Comparison of ENCODE assay signal across 8 cellular contexts in the genomic region with DNA sequence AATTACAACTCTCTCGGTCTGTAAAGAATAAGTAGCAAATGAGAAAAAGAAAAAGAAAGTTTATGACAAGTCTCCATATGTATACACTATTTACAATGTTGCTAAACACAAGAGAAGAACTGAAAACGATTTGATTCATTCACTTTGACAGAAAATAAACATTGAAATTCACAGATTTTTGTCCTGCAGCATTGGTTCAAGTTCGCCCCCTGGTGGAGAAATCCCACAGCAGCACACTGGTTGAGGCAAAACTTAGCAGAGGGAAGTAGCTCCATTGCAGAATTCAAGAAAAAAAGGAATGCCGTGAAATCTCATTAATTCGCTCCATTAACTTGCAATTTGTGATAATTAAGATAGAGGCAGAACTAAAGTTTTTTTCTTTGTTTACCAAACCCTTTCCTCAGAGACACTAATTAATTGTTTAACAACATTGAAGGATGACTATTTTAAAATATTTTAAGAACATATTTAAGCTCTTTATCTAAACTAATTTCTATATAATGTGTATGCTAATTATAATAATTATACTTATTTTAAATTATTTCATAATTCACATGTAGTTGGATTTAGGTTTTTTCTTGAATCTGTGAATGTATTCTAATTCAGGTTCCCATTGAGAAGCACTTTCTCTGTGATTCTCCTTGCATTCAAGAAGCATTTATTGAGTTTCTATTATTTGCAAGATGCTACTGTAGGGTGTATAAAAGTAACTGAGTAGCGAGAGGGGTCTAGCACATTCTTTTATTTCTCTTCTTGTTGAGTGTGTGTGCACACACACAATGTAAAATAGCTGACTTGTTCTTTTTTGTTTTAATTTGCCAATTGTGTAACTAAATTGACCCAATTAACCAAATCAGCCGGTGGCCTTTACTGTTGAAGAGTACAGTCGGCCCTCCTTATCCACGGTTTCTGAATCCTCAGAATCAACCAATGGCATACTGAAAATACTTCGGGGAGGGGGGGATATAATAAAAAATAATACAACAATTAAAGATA.
DNase-seq lines count a peak whose midpoint lies in the region; ATAC-seq, FAIRE-seq and TF ChIP-seq lines count a peak whose summit lies in the region.

No MANE protein-coding gene starts in this region.

- H3K27ac ChIP-seq in effector memory CD4-positive, alpha-beta T cell (ENCODE audit: insufficient read depth, low read length, poor library complexity, severe bottlenecking): no peak overlapping the region

- H3K4me1 ChIP-seq in effector memory CD4-positive, alpha-beta T cell (ENCODE audit: control insufficient read depth, insufficient read depth, low read length, poor library complexity, severe bottlenecking): no peaks in the 10 kb centered on the region

- H3K4me1 Mint-ChIP-seq in activated CD4-positive, alpha-beta memory T cell treated with anti-CD3 and anti-CD28 coated beads, Interleukin-2, amount 10 ng/mL, durations not matched to agents 7 days and 5 days: no peaks in the 10 kb centered on the region

- H3K9me3 ChIP-seq in effector memory CD4-positive, alpha-beta T cell (ENCODE audit: control insufficient read depth, low read length): no peaks in the 10 kb centered on the region

- no peak for ATAC-seq in GM21447 (IDR thresholded peaks at IDR 0.05; ENCODE audit: unreplicated experiment)

- H3K4me3 Mint-ChIP-seq in activated CD4-positive, alpha-beta memory T cell treated with anti-CD3 and anti-CD28 coated beads, Interleukin-2, amount 10 ng/mL, durations not matched to agents 7 days and 5 days: no peak overlapping the region

- no peaks in the 10 kb centered on the region for H3K36me3 Mint-ChIP-seq in activated CD4-positive, alpha-beta memory T cell treated with anti-CD3 and anti-CD28 coated beads, Interleukin-2, amount 10 ng/mL, durations not matched to agents 7 days and 5 days (ENCODE audit: low read depth)

- H3K27ac Mint-ChIP-seq in activated CD4-positive, alpha-beta memory T cell treated with anti-CD3 and anti-CD28 coated beads, Interleukin-2, amount 10 ng/mL, durations not matched to agents 7 days and 5 days: no peak overlapping the region

- POLR2A ChIA-PET in activated CD4-positive, alpha-beta memory T cell treated with anti-CD3 and anti-CD28 coated beads, Interleukin-2, amount 10 ng/mL, durations not matched to agents 7 days and 5 days (lab: Charles Lee): no interaction called here

- no peak for TF ChIP-seq POLR2A in H54 (IDR thresholded peaks at IDR 0.05; ENCODE audit: low read depth, low read length)

- DNase-seq in ELF-1 (ENCODE audit: low read depth, low spot score) (peak; percentile 67), H54 (ENCODE audit: insufficient read length, low spot score) (peak; percentile 29), NCI-H2227 (lab: John Stamatoyannopoulos, UW; ENCODE audit: unreplicated experiment) (peak; percentile 69), midbrain (lab: John Stamatoyannopoulos, UW) (peak; percentile 77)
- DNase-seq in activated CD4-positive, alpha-beta memory T cell treated with anti-CD3 and anti-CD28 coated beads, Interleukin-2, amount 10 ng/mL, durations not matched to agents 7 days and 5 days: peak; percentile 62
- DNase-seq in effector memory CD4-positive, alpha-beta T cell: peak; percentile 10 to 32 (median 16)
- peak; percentile 14 to 29 for DNase-seq in stimulated activated CD8-positive, alpha-beta memory T cell treated with anti-CD3 and anti-CD28 coated beads, Interleukin-4, amount 100 ng/mL, for 4 hours (ENCODE audit: low read depth in 2 of 2, low spot score in 1 of 2)

- FAIRE-seq in H54 (lab: Jason Lieb, UNC): peak; percentile 65

- H3K27me3 ChIP-seq in effector memory CD4-positive, alpha-beta T cell (replicated peaks; ENCODE audit: control insufficient read depth, insufficient read depth, low read length, poor library complexity, severe bottlenecking): no peaks in the 10 kb centered on the region

- H3K27me3 Mint-ChIP-seq in activated CD4-positive, alpha-beta memory T cell treated with anti-CD3 and anti-CD28 coated beads, Interleukin-2, amount 10 ng/mL, durations not matched to agents 7 days and 5 days: peaks cover 11% of the 10 kb centered on the region

- no peak overlapping the region for H3K4me3 ChIP-seq in effector memory CD4-positive, alpha-beta T cell (ENCODE audit: insufficient read depth, low read depth, low read length, poor library complexity, severe bottlenecking)

- CTCF ChIA-PET in activated CD4-positive, alpha-beta memory T cell treated with anti-CD3 and anti-CD28 coated beads, Interleukin-2, amount 10 ng/mL, durations not matched to agents 7 days and 5 days (lab: Charles Lee): interaction anchor here (0.6 to 4.6 kb wide), 24 partner anchors 8 to 1349 kb away, joined by 3 to 67 read pairs (median 4); no protein-coding TSS in a partner anchor

- H3K9me3 Mint-ChIP-seq in activated CD4-positive, alpha-beta memory T cell treated with anti-CD3 and anti-CD28 coated beads, Interleukin-2, amount 10 ng/mL, durations not matched to agents 7 days and 5 days: no peaks in the 10 kb centered on the region

- no peaks in the 10 kb centered on the region for H3K36me3 ChIP-seq in effector memory CD4-positive, alpha-beta T cell (ENCODE audit: control insufficient read depth, insufficient read depth, low read length)

Comparison
In these comparisons a context has a peak if more than half of its experiments do, and no peak if none do; other contexts are left out.
1. DNase-seq: peak in every context shown above with its lines; median percentile 77 in midbrain; 69 in NCI-H2227; 67 in ELF-1; 62 in activated CD4-positive, alpha-beta memory T cell treated with anti-CD3 and anti-CD28 coated beads, Interleukin-2, amount 10 ng/mL, durations not matched to agents 7 days and 5 days; 29 in H54; 22 in stimulated activated CD8-positive, alpha-beta memory T cell treated with anti-CD3 and anti-CD28 coated beads, Interleukin-4, amount 100 ng/mL, for 4 hours; 16 in effector memory CD4-positive, alpha-beta T cell.